In genomic region chr1:184534690-184535089, GRCh38 we compare ENCODE assay signal across 17 cellular contexts.
DNase-seq lines count a peak whose midpoint lies in the region; ATAC-seq and TF ChIP-seq lines count a peak whose summit lies in the region.
"Had no signal": no experiment of that assay in that cellular context is flagged by ENCODE, and none has a peak within 500 bp of the region (broad histone marks: within the 10 kb centered on the region; RNA-seq: fewer than 3 reads in every experiment).

No MANE protein-coding gene starts in this region.

- H3K4me1 Mint-ChIP-seq in neural crest cell: peaks cover 14% of the 10 kb centered on the region
- H3K4me1 Mint-ChIP-seq: activated naive CD8-positive, alpha-beta T cell treated with anti-CD3 and anti-CD28 coated beads for 36 hours; endodermal cell had no signal

- H3K27me3 ChIP-seq in adrenal gland (no peaks in the 10 kb centered on the region), right cardiac atrium (ENCODE audit: control insufficient read depth, insufficient read depth) (no peaks in the 10 kb centered on the region), testis (no peaks in the 10 kb centered on the region)

- DNase-seq in adrenal gland (no peak), right cardiac atrium (no peak), neural crest cell (ENCODE audit: low read depth, low spot score) (no peak), testis (no peak), NCI-H526 treated with DMSO at 0.1 percent for 48 hours (lab: John Stamatoyannopoulos, UW) (no peak), SHP77 treated with DMSO at 0.1 percent for 48 hours (lab: John Stamatoyannopoulos, UW) (no peak), NAMALWA (ENCODE audit: low spot score) (no peak)
- DNase-seq in activated CD4-positive, alpha-beta T cell treated with anti-CD3 and anti-CD28 coated beads for 4 hours: no peak
- DNase-seq: activated CD4-positive, alpha-beta T cell treated with anti-CD3 and anti-CD28 coated beads, Interleukin-2, amount 50 U/mL, for 4 hours; activated naive CD8-positive, alpha-beta T cell treated with anti-CD3 and anti-CD28 coated beads for 36 hours; activated T-cell treated with anti-CD3 and anti-CD28 coated beads, Interleukin-2, amount 50 U/mL, for 1 hour; caudate nucleus; endodermal cell; NCI-H2029 treated with DMSO at 0.1 percent for 48 hours; nucleus accumbens; PC-3; stimulated activated naive CD4-positive, alpha-beta T cell treated with Interleukin-2 at 50 U/mL for 16 hours had no signal

- H3K4me3 ChIP-seq in adrenal gland (no peak overlapping the region), right cardiac atrium (ENCODE audit: low read length) (no peak overlapping the region), testis (no peak overlapping the region)

- 74 to 80% (median 78%) methylated on average over 7 of the region's 7 CpGs for WGBS in adrenal gland, 4 donors
- 87% methylated on average over 7 of the region's 7 CpGs for WGBS in right cardiac atrium
- 85 to 89% methylated on average over 7 of the region's 7 CpGs for WGBS in testis, 2 donors

- peak overlapping the region; percentile 80 to 96 (median 88) for H3K27ac ChIP-seq in adrenal gland
- H3K27ac ChIP-seq in right cardiac atrium (ENCODE audit: low read length): peak overlapping the region; percentile 86
- peak overlapping the region; percentile 21 to 74 for H3K27ac ChIP-seq in testis

- H3K27ac Mint-ChIP-seq in neural crest cell (ENCODE audit: unreplicated experiment): peak overlapping the region; percentile 13
- H3K27ac Mint-ChIP-seq: activated naive CD8-positive, alpha-beta T cell treated with anti-CD3 and anti-CD28 coated beads for 36 hours; endodermal cell had no signal

- intact Hi-C loops in adrenal gland (cut with DNase I) (no loop called here), right cardiac atrium (cut with DNase I) (no loop called here), testis (cut with DNase I; ENCODE audit: low total_unique reads) (no loop called here)

- TF ChIP-seq CTCF in adrenal gland (IDR thresholded peaks at IDR 0.05): no peak
- TF ChIP-seq CTCF in neural crest cell (conservative IDR thresholded peaks at IDR 0.05): no peak
- no peak for TF ChIP-seq CTCF in testis (IDR thresholded peaks at IDR 0.05)

- no peaks in the 10 kb centered on the region for H3K36me3 ChIP-seq in adrenal gland (replicated peaks in 1 of 2)
- H3K36me3 ChIP-seq in testis (ENCODE audit: low read depth, missing control alignments): no peaks in the 10 kb centered on the region

- H3K36me3 Mint-ChIP-seq in neural crest cell (ENCODE audit: low read depth): peaks cover 21% of the 10 kb centered on the region
- H3K36me3 Mint-ChIP-seq: activated naive CD8-positive, alpha-beta T cell treated with anti-CD3 and anti-CD28 coated beads for 36 hours had no signal

- no peaks in the 10 kb centered on the region for H3K27me3 Mint-ChIP-seq in neural crest cell (ENCODE audit: low read depth)

- peaks cover 0 to 9% (median 0%) of the 10 kb centered on the region in 3 donors for H3K9me3 ChIP-seq in adrenal gland (replicated peaks in 1 of 3)
- H3K9me3 ChIP-seq in right cardiac atrium (ENCODE audit: control insufficient read depth, low read length): no peaks in the 10 kb centered on the region
- H3K9me3 ChIP-seq in testis: no peaks in the 10 kb centered on the region

- peaks cover 3% of the 10 kb centered on the region for H3K9me3 Mint-ChIP-seq in neural crest cell

- ATAC-seq in right cardiac atrium: peak; percentile 11 to 30
- ATAC-seq: PC-3 had no signal

- no peak overlapping the region for H3K4me3 Mint-ChIP-seq in neural crest cell
- H3K4me3 Mint-ChIP-seq: activated naive CD8-positive, alpha-beta T cell treated with anti-CD3 and anti-CD28 coated beads for 36 hours; endodermal cell had no signal

- TF ChIP-seq POLR2A in adrenal gland (IDR thresholded peaks at IDR 0.05) (no peak), testis (IDR thresholded peaks at IDR 0.05) (no peak)

- H3K4me1 ChIP-seq in adrenal gland (replicated peaks in 1 of 2) (peaks cover 26 to 40% of the 10 kb centered on the region in 2 donors), right cardiac atrium (ENCODE audit: control insufficient read depth, insufficient read depth, low read length) (peaks cover 13% of the 10 kb centered on the region), testis (peaks cover 7% of the 10 kb centered on the region)
